In the genomic region with DNA sequence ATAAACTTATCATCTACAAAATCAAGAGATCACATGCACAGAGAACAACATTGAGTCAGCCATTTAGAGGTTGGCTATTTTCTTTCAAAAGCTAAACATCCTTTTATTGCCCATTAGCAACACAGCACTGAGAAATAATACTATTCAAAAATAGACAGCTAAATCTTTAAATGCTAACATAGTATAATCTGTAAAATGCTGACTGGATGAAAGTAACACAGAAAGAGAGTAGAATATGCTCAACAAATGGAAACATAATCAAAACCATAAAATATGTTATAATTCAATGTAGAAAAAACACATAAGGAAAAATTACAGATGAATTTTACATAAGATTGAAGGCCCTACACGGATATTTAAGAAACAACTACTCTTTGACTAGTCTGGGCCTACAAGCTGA, we compare ENCODE assay signal across 24 cellular contexts. TPM values are rescaled to one million over a fixed set of nuclear protein-coding genes. Genes with fewer than 3 reads are reported as not detected.
"Had no signal": no experiment of that assay in that cellular context is flagged by ENCODE, and none has a peak within 500 bp of the region (broad histone marks: within the 10 kb centered on the region; RNA-seq: fewer than 3 reads in every experiment).

No MANE protein-coding gene starts in this region.

- H3K4me3 ChIP-seq: pancreas, psoas muscle, skin epidermis, stomach, thoracic aorta, thyroid gland, tibial nerve, upper lobe of left lung, vagina had no signal

- H3K9me3 ChIP-seq: neutrophil, pancreas, psoas muscle, stomach, thoracic aorta, thyroid gland, tibial nerve, upper lobe of left lung, vagina had no signal

- H3K27me3 ChIP-seq: neutrophil, pancreas, stomach, thyroid gland, tibial nerve, upper lobe of left lung, vagina had no signal

- ATAC-seq: naive thymus-derived CD8-positive, alpha-beta T cell; natural killer cell treated with Interleukin-12 subunit alpha and Interleukin-12 subunit beta and Interleukin-15 and Interleukin-18, amount 100 ng/mL, for 72 hours; pancreas; psoas muscle; right cardiac atrium; sciatic nerve; stimulated activated effector memory CD8-positive, alpha-beta T cell treated with anti-CD3 and anti-CD28 coated beads, Interleukin-12 subunit alpha, Interleukin-12 subunit beta, amount 100 ng/mL, for 72 hours; stimulated activated naive B cell treated with anti-CD40 and anti-IgM and Interleukin-4, amounts not matched to agents 10 μg/mL and 1 μg/mL and 100 μg/mL, for 72 hours had no signal

- FAIRE-seq: pancreas, urothelium cell line had no signal

- H3K36me3 ChIP-seq: neutrophil, pancreas, stomach, thoracic aorta, thyroid gland, tibial nerve, upper lobe of left lung, vagina had no signal

- H3K4me1 ChIP-seq: psoas muscle, thyroid gland, tibial nerve, upper lobe of left lung, vagina had no signal

- DNase-seq: naive thymus-derived CD8-positive, alpha-beta T cell; nephron progenitor cell; nucleus accumbens; pancreas; psoas muscle; right cardiac atrium; stimulated activated CD4-positive, alpha-beta T cell treated with anti-CD3 and anti-CD28 coated beads, Interleukin-15, amount 100 ng/mL, for 24 hours; stimulated activated CD4-positive, alpha-beta T cell treated with anti-CD3 and anti-CD28 coated beads, Interleukin-2, amount 100 ng/mL, for 24 hours; stimulated activated CD4-positive, alpha-beta T cell treated with anti-CD3 and anti-CD28 coated beads, Interleukin-2, amount 100 ng/mL, for 48 hours; stimulated activated CD4-positive, alpha-beta T cell treated with anti-CD3 and anti-CD28 coated beads, Interleukin-4, amount 100 ng/mL, for 24 hours; stimulated activated naive B cell treated with anti-CD40 and anti-IgM and Interleukin-4, amounts not matched to agents 10 μg/mL and 1 μg/mL and 100 μg/mL, for 72 hours; stimulated activated naive CD4-positive, alpha-beta T cell treated with Interleukin-2 at 50 U/mL for 16 hours; stomach; thyroid gland; upper lobe of left lung had no signal

- H3K27ac ChIP-seq: neutrophil, pancreas, psoas muscle, skin epidermis, stomach, thoracic aorta, thyroid gland, tibial nerve, upper lobe of left lung, vagina had no signal

RNA-seq across cellular contexts. Expression of a gene that starts 56.5 kb away (rescaled TPM):
- total RNA-seq: naive thymus-derived CD8-positive, alpha-beta T cell; natural killer cell treated with Interleukin-12 subunit alpha and Interleukin-12 subunit beta and Interleukin-15 and Interleukin-18, amount 100 ng/mL, for 72 hours had no signal
- polyA plus RNA-seq: naive thymus-derived CD8-positive, alpha-beta T cell had no signal
